In the genomic region with DNA sequence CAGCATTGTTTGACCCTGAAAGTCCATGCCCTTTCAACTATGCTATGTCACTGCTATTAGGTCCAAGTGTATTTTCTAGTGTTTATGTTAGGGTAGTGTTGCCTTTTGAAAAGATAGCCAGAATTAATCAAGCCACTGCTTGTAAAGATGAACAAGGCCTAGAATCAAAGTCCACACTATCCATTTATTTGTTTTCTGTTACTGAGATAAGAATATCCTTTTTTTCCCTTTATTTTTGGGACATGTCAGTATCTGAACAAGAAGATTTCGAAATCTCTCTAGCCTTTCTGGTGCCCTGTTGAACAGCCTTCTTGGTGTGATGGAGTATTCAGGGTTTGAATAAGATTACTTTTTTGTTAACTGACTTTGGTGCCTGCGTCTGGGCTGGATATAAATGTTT, we compare ENCODE assay signal across 1 cellular context.
TF ChIP-seq lines count a peak whose summit lies in the region.

No MANE protein-coding gene starts in this region.

TF ChIP-seq in HCT116, 20 proteins besides CTCF, POLR2A, EP300 and RAD21:
- TF ChIP-seq, protein P1, sequence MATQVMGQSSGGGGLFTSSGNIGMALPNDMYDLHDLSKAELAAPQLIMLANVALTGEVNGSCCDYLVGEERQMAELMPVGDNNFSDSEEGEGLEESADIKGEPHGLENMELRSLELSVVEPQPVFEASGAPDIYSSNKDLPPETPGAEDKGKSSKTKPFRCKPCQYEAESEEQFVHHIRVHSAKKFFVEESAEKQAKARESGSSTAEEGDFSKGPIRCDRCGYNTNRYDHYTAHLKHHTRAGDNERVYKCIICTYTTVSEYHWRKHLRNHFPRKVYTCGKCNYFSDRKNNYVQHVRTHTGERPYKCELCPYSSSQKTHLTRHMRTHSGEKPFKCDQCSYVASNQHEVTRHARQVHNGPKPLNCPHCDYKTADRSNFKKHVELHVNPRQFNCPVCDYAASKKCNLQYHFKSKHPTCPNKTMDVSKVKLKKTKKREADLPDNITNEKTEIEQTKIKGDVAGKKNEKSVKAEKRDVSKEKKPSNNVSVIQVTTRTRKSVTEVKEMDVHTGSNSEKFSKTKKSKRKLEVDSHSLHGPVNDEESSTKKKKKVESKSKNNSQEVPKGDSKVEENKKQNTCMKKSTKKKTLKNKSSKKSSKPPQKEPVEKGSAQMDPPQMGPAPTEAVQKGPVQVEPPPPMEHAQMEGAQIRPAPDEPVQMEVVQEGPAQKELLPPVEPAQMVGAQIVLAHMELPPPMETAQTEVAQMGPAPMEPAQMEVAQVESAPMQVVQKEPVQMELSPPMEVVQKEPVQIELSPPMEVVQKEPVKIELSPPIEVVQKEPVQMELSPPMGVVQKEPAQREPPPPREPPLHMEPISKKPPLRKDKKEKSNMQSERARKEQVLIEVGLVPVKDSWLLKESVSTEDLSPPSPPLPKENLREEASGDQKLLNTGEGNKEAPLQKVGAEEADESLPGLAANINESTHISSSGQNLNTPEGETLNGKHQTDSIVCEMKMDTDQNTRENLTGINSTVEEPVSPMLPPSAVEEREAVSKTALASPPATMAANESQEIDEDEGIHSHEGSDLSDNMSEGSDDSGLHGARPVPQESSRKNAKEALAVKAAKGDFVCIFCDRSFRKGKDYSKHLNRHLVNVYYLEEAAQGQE (IDR thresholded peaks at IDR 0.05; ENCODE audit: low read depth): no peak
- TF ChIP-seq, protein P2, sequence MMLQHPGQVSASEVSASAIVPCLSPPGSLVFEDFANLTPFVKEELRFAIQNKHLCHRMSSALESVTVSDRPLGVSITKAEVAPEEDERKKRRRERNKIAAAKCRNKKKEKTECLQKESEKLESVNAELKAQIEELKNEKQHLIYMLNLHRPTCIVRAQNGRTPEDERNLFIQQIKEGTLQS (IDR thresholded peaks at IDR 0.05): no peak
- TF ChIP-seq SP1 (IDR thresholded peaks at IDR 0.05; ENCODE audit: low read depth): no peak
- TF ChIP-seq, protein P3, sequence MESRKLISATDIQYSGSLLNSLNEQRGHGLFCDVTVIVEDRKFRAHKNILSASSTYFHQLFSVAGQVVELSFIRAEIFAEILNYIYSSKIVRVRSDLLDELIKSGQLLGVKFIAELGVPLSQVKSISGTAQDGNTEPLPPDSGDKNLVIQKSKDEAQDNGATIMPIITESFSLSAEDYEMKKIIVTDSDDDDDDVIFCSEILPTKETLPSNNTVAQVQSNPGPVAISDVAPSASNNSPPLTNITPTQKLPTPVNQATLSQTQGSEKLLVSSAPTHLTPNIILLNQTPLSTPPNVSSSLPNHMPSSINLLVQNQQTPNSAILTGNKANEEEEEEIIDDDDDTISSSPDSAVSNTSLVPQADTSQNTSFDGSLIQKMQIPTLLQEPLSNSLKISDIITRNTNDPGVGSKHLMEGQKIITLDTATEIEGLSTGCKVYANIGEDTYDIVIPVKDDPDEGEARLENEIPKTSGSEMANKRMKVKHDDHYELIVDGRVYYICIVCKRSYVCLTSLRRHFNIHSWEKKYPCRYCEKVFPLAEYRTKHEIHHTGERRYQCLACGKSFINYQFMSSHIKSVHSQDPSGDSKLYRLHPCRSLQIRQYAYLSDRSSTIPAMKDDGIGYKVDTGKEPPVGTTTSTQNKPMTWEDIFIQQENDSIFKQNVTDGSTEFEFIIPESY (IDR thresholded peaks at IDR 0.05; ENCODE audit: extremely low read depth, insufficient replicate concordance, low read length): no peak
- TF ChIP-seq EGR1 (IDR thresholded peaks at IDR 0.05; ENCODE audit: low read depth): no peak
- no peak for TF ChIP-seq ZFX (IDR thresholded peaks at IDR 0.05)
- TF ChIP-seq SIN3A (IDR thresholded peaks at IDR 0.05; ENCODE audit: low read depth): no peak
- TF ChIP-seq CBX3 (IDR thresholded peaks at IDR 0.05; ENCODE audit: low read depth): no peak
- TF ChIP-seq ZNF274 (IDR thresholded peaks at IDR 0.05; ENCODE audit: low read depth, low read length): no peak
- TF ChIP-seq TCF7L2 (IDR thresholded peaks at IDR 0.05; ENCODE audit: borderline replicate concordance, extremely low read depth, insufficient read depth, insufficient read length): no peak
- TF ChIP-seq, protein P4, sequence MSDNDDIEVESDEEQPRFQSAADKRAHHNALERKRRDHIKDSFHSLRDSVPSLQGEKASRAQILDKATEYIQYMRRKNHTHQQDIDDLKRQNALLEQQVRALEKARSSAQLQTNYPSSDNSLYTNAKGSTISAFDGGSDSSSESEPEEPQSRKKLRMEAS (IDR thresholded peaks at IDR 0.05): no peak
- no peak for TF ChIP-seq CEBPB (IDR thresholded peaks at IDR 0.05; ENCODE audit: low read depth)
- no peak for TF ChIP-seq ELF1 (IDR thresholded peaks at IDR 0.05; ENCODE audit: borderline replicate concordance, low read depth)
- TF ChIP-seq FOSL1 (IDR thresholded peaks at IDR 0.05; ENCODE audit: low read depth): no peak
- TF ChIP-seq EZH2 (IDR thresholded peaks at IDR 0.05): no peak
- TF ChIP-seq SRF (IDR thresholded peaks at IDR 0.05; ENCODE audit: low read depth): no peak
- no peak for TF ChIP-seq YY1 (IDR thresholded peaks at IDR 0.05; ENCODE audit: extremely low read depth, insufficient replicate concordance, low read depth, low read length)
- no peak for TF ChIP-seq JUND (IDR thresholded peaks at IDR 0.05)
